In the genomic region with DNA sequence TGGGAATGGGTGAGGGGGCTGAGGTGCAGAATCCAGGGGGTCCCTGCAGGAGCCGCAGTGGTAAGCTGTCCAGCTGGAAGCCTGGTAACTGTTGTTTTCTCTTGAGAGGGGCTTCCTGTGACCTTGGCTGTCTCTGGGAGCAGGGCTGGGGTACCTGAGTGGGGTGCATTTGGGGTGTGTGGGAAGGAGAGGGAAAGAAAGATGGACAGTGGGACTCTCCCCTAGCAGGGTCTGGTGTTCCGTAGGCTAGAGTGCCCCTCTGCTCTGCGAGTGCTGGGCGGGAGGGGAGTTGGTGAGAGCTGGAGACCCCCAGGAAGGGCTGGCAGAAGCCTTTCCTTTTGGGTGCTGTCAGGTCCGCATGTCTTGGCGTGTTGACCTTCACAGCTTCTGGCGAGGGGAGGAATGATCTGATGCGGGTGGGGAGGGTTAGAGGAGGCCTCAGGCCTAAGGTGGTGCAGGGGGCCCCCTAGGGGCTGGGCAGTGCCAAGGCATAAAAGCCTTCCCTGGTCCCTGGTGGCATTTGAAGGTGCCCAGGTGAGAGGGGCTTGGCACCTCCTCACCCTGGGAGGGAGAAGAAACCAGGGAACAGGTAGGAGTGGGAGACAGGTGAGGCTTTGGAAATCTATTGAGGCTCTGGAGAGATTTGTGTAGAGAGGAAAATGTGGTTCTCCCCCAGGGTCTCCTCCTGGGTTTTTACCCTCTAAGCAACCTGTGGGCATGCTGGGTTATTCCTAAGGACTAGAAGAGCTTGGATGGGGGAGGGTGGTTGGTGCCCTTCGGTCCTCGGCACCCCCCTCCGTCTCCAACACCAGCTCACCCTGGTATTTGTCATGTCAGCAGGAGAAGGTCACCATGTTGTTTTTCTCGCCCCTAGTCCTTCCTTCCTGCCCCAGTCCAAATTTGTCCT, we compare ENCODE assay signal across 8 cellular contexts. TPM values are rescaled to one million over a fixed set of nuclear protein-coding genes. Genes with fewer than 3 reads are reported as not detected.
DNase-seq lines count a peak whose midpoint lies in the region.

No MANE protein-coding gene starts in this region.

- H3K36me3 ChIP-seq in HUES48 (ENCODE audit: control insufficient read depth, insufficient read depth, low read length) (peaks cover 26% of the 10 kb centered on the region), SJCRH30 (peaks cover 8% of the 10 kb centered on the region), adipocyte (ENCODE audit: control insufficient read depth, insufficient read depth, low read length, severe bottlenecking) (peaks cover 29% of the 10 kb centered on the region)

- peak overlapping the region; percentile 87 for H3K4me3 ChIP-seq in HUES48 (ENCODE audit: low read depth, low read length)
- H3K4me3 ChIP-seq in SJCRH30: no peak overlapping the region; the same call in 1 of the 2 replicates
- peak overlapping the region; percentile 87 for H3K4me3 ChIP-seq in adipocyte (ENCODE audit: low read length)
- peak overlapping the region; percentile 55 to 88 (median 61) for H3K4me3 ChIP-seq in skin epidermis

- peaks cover 37% of the 10 kb centered on the region for H3K4me1 ChIP-seq in HUES48 (ENCODE audit: control insufficient read depth, insufficient read depth, low read length)
- H3K4me1 ChIP-seq in SJCRH30: peaks cover 29% of the 10 kb centered on the region; the same call in 1 of the 2 replicates
- peaks cover 60% of the 10 kb centered on the region for H3K4me1 ChIP-seq in adipocyte (ENCODE audit: control insufficient read depth, insufficient read depth, low read length)

- H3K27me3 ChIP-seq in HUES48 (ENCODE audit: control insufficient read depth, insufficient read depth, low read length) (no peaks in the 10 kb centered on the region), SJCRH30 (no peaks in the 10 kb centered on the region), adipocyte (replicated peaks; ENCODE audit: control insufficient read depth, insufficient read depth, low read length) (no peaks in the 10 kb centered on the region)

- no peak overlapping the region for H3K27ac ChIP-seq in HUES48 (ENCODE audit: low read depth, low read length)
- no peak overlapping the region for H3K27ac ChIP-seq in SJCRH30
- H3K27ac ChIP-seq in skin epidermis: peak overlapping the region in 8 of 21 experiments; percentile 7 to 96 (median 91)

- DNase-seq in GDM1 (lab: John Stamatoyannopoulos, UW) (peak; percentile 56), SJCRH30 (peak; percentile 60 to 72), adipocyte (ENCODE audit: low read depth) (peak; percentile 77), hepatic stellate cell (ENCODE audit: low spot score) (peak; percentile 81), globus pallidus (ENCODE audit: low spot score) (no peak), midbrain (lab: John Stamatoyannopoulos, UW) (no peak)

- H3K9me3 ChIP-seq in HUES48 (ENCODE audit: control insufficient read depth, insufficient read depth, low read length) (no peaks in the 10 kb centered on the region), SJCRH30 (replicated peaks) (no peaks in the 10 kb centered on the region), adipocyte (ENCODE audit: control insufficient read depth, low read length) (no peaks in the 10 kb centered on the region)

- H3K9ac ChIP-seq in HUES48 (ENCODE audit: low read depth, low read length) (no peak overlapping the region), adipocyte (ENCODE audit: low read length) (peak overlapping the region; percentile 96)

RNA-seq across cellular contexts. Expression of gene VEGFA, which starts 3.3 kb away (rescaled TPM):
- 27.0 and 31.6 TPM in 2 replicates for total RNA-seq in SJCRH30 (2014; rRNA removed; shearing (Covaris generic))

Comparison
In these comparisons a context has a peak if more than half of its experiments do, and no peak if none do; other contexts are left out.
1. DNase-seq: peak in GDM1 (single experiment), SJCRH30 (2 of 2), adipocyte (single experiment) and hepatic stellate cell (single experiment); none in globus pallidus (single experiment) and midbrain (single experiment).